8 cellular contexts compared by ENCODE assay signal in genomic region chrX:130120321-130120731, GRCh38. TPM values are rescaled to one million over a fixed set of nuclear protein-coding genes. Genes with fewer than 3 reads are reported as not detected.
A peak's percentile ranks its signal among the peaks of the same experiment; 100 is the strongest.
DNase-seq lines count a peak whose midpoint lies in the region; ATAC-seq, FAIRE-seq and TF ChIP-seq lines count a peak whose summit lies in the region.

No MANE protein-coding gene starts in this region.

- peaks cover 19% of the 10 kb centered on the region for H3K4me1 Mint-ChIP-seq in T-helper 1 cell treated with Interleukin-12 subunit alpha and Interleukin-12 subunit beta and Interleukin-4 antibody, amounts not matched to agents 30 μg/mL and 1 μg/mL, for 36 hours (ENCODE audit: low read depth)

- no peak for TF ChIP-seq POLR2A in sigmoid colon (IDR thresholded peaks at IDR 0.05)

- H3K27ac ChIP-seq in RWPE1 (peak overlapping the region; percentile 86), sigmoid colon (peak overlapping the region; percentile 65 to 81 (median 74))

- no peaks in the 10 kb centered on the region for H3K9me3 ChIP-seq in sigmoid colon

- peak overlapping the region; percentile 16 to 46 (median 38) for H3K4me3 ChIP-seq in sigmoid colon

- FAIRE-seq in RCC 7860 (lab: Jason Lieb, UNC) = no peak

- no peak for TF ChIP-seq EP300 in sigmoid colon (IDR thresholded peaks at IDR 0.05)

- H3K36me3 Mint-ChIP-seq in T-helper 1 cell treated with Interleukin-12 subunit alpha and Interleukin-12 subunit beta and Interleukin-4 antibody, amounts not matched to agents 30 μg/mL and 1 μg/mL, for 36 hours (ENCODE audit: low read depth) = peaks cover 3% of the 10 kb centered on the region

- peak overlapping the region; percentile 60 for H3K4me3 Mint-ChIP-seq in T-helper 1 cell treated with Interleukin-12 subunit alpha and Interleukin-12 subunit beta and Interleukin-4 antibody, amounts not matched to agents 30 μg/mL and 1 μg/mL, for 36 hours

- CTCF ChIA-PET in RWPE1 (lab: Yijun Ruan, JAX) = interaction anchor here (0.7 to 0.9 kb wide), 3 partner anchors 18 to 36 kb away, joined by 3 read pairs; no protein-coding TSS in a partner anchor

- H3K27ac Mint-ChIP-seq in T-helper 1 cell treated with Interleukin-12 subunit alpha and Interleukin-12 subunit beta and Interleukin-4 antibody, amounts not matched to agents 30 μg/mL and 1 μg/mL, for 36 hours = peak overlapping the region; percentile 6

- intact Hi-C loops in sigmoid colon (cut with DNase I) = loop anchor here (2.0 to 5.0 kb wide), 2 partner anchors 40 to 42 kb away; no protein-coding TSS in a partner anchor

- H3K36me3 ChIP-seq in sigmoid colon = no peaks in the 10 kb centered on the region

- DNase-seq in T-helper 1 cell = no peak
- no peak for DNase-seq in RWPE1 (ENCODE audit: low spot score)
- DNase-seq in germinal center (ENCODE audit: low spot score) = peak; percentile 51
- DNase-seq in sigmoid colon = no peak
- no peak for DNase-seq in NCI-H2107 treated with DMSO at 0.1 percent for 48 hours (lab: John Stamatoyannopoulos, UW; ENCODE audit: unreplicated experiment)
- DNase-seq in RCC 7860 (ENCODE audit: low spot score) = no peak

- H3K27me3 Mint-ChIP-seq in T-helper 1 cell treated with Interleukin-12 subunit alpha and Interleukin-12 subunit beta and Interleukin-4 antibody, amounts not matched to agents 30 μg/mL and 1 μg/mL, for 36 hours (ENCODE audit: low read depth) = no peaks in the 10 kb centered on the region

- WGBS in sigmoid colon, 2 donors = 22 to 26% methylated on average over 28 of the region's 28 CpGs

- TF ChIP-seq CTCF in RWPE1 (conservative IDR thresholded peaks at IDR 0.05; ENCODE audit: low read depth) (no peak), sigmoid colon (IDR thresholded peaks at IDR 0.05) (no peak)

- H3K27me3 ChIP-seq in sigmoid colon = no peaks in the 10 kb centered on the region

- POLR2A ChIA-PET in RWPE1 (lab: Yijun Ruan, JAX; ENCODE audit: low non-redundant PET) = no interaction called here

- peaks cover 0 to 42% (median 21%) of the 10 kb centered on the region in 4 donors for H3K4me1 ChIP-seq in sigmoid colon

- peak; percentile 43 for ATAC-seq in HG02678 (IDR thresholded peaks at IDR 0.05; ENCODE audit: unreplicated experiment)

- no peaks in the 10 kb centered on the region for H3K9me3 Mint-ChIP-seq in T-helper 1 cell treated with Interleukin-12 subunit alpha and Interleukin-12 subunit beta and Interleukin-4 antibody, amounts not matched to agents 30 μg/mL and 1 μg/mL, for 36 hours

RNA-seq across cellular contexts. Expression of gene ELF4, which starts 10.0 kb away (rescaled TPM):
- 1 to 10 TPM; 4.6 to 7.8 (median 5.2) TPM for total RNA-seq in sigmoid colon
- polyA plus RNA-seq in sigmoid colon = 10 to 100 TPM; 19.2 to 25.9 (median 22.2) TPM

RNA-seq across cellular contexts. Expression of gene AIFM1, which starts 45.3 kb away (rescaled TPM):
- 10 to 100 TPM in 3 of 4 donors, 1 to 10 TPM in 1; 9.7 to 19.8 (median 14.2) TPM for total RNA-seq in sigmoid colon
- 10 to 100 TPM; 27.0 to 55.9 (median 47.4) TPM for polyA plus RNA-seq in sigmoid colon

RNA-seq across cellular contexts. Expression of gene RAB33A, which starts 51.4 kb away (rescaled TPM):
- total RNA-seq in sigmoid colon = 1 to 10 TPM in 2 of 4 donors, not detected in 2; 1.2 to 1.3 TPM
- polyA plus RNA-seq in sigmoid colon = 1 to 10 TPM in 2 of 3 donors, not detected in 1; 1.2 to 3.8 TPM
